Comparison of ENCODE assay signal across 11 cellular contexts in the genomic region with DNA sequence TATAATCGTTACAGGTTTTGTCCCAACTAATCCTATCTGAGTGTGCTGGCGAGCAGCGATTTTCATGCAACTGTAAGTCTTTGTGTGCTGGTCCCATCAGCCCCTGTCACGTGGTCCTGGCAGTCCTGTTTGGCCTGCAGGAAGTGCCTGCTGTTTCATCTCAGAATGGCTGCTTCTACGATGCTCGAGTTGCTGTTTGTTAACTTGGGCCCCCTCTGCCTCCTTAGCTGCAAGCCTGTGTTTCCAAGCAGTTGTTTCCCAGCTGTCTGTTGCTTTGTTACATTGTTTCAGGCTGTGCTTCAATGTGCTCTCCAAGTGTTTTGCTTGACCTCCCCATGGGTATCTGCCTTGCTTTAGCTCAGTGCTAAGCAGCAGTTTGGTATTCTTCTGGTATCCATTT. TPM values are rescaled to one million over a fixed set of nuclear protein-coding genes. Genes with fewer than 3 reads are reported as not detected.
DNase-seq lines count a peak whose midpoint lies in the region.
"Had no signal": no experiment of that assay in that cellular context is flagged by ENCODE, and none has a peak within 500 bp of the region (broad histone marks: within the 10 kb centered on the region; RNA-seq: fewer than 3 reads in every experiment).

No MANE protein-coding gene starts in this region.

- no peaks in the 10 kb centered on the region for H3K79me2 ChIP-seq in GM23248 (ENCODE audit: insufficient read depth)

- WGBS in GM23248 (ENCODE audit: low coverage in 1 of 2, low lambda C conversion rate in 2 of 2, missing lambda C conversion rate in 2 of 2), 2 experiments: 16 to 18% methylated on average over 6 of the region's 6 CpGs

- H3K9me2 ChIP-seq in GM23248 (ENCODE audit: insufficient read depth): no peaks in the 10 kb centered on the region

- H3K9me3 ChIP-seq in GM23248 (ENCODE audit: low read depth): no peaks in the 10 kb centered on the region

- no peak overlapping the region for H3K4me3 ChIP-seq in GM23248
- no peak overlapping the region for H3K4me3 ChIP-seq in rectal smooth muscle tissue (ENCODE audit: low read length)

- H3K4me2 ChIP-seq in GM23248 (ENCODE audit: unreplicated experiment): no peak overlapping the region

- DNase-seq in GM23248 (peak; percentile 17), caudate nucleus (lab: John Stamatoyannopoulos, UW) (peak in 56 of 61 donors; percentile 16 to 84 (median 60)), iPS-NIHi11 (ENCODE audit: low spot score) (peak; percentile 65), NCI-H2081 treated with DMSO at 0.1 percent for 48 hours (lab: John Stamatoyannopoulos, UW) (no peak), NCI-H1092 (lab: John Stamatoyannopoulos, UW) (no peak), GM19238 (ENCODE audit: insufficient read length, low spot score) (no peak), T-helper 1 cell (no peak)
- DNase-seq: HCEC 1CT; NCI-H446 treated with DMSO at 0.1 percent for 48 hours; stimulated activated CD4-positive, alpha-beta T cell treated with anti-CD3 and anti-CD28 coated beads, Interleukin-1b, Interleukin-23, amount 100 ng/mL, for 48 hours had no signal

- H3K36me3 ChIP-seq in GM23248 (ENCODE audit: low read depth): no peaks in the 10 kb centered on the region
- no peaks in the 10 kb centered on the region for H3K36me3 ChIP-seq in rectal smooth muscle tissue (ENCODE audit: control insufficient read depth, insufficient read depth, low read length)

- H3K9ac ChIP-seq in GM23248 (no peak overlapping the region), rectal smooth muscle tissue (ENCODE audit: low read length) (peak overlapping the region; percentile 16)

- H4K20me1 ChIP-seq in GM23248 (ENCODE audit: insufficient read depth): no peaks in the 10 kb centered on the region

- H3F3A ChIP-seq in GM23248 (ENCODE audit: insufficient read depth): no peaks in the 10 kb centered on the region

- in situ Hi-C loops in GM23248 (cut with MboI): no loop called here

- H3K27me3 ChIP-seq in GM23248 (replicated peaks; ENCODE audit: insufficient read depth) (no peaks in the 10 kb centered on the region), rectal smooth muscle tissue (ENCODE audit: control insufficient read depth, insufficient read depth, low read length) (no peaks in the 10 kb centered on the region)

- no peak overlapping the region for H3K27ac ChIP-seq in GM23248
- peak overlapping the region; percentile 48 for H3K27ac ChIP-seq in caudate nucleus (ENCODE audit: low read depth, low read length)
- H3K27ac ChIP-seq in rectal smooth muscle tissue (ENCODE audit: low read depth, low read length): peak overlapping the region; percentile 70

- H3K4me1 ChIP-seq in GM23248 (ENCODE audit: insufficient read depth): peaks cover 3% of the 10 kb centered on the region; the same call in 1 of the 2 replicates
- H3K4me1 ChIP-seq in rectal smooth muscle tissue (ENCODE audit: control insufficient read depth, insufficient read depth, low read length): peaks cover 36% of the 10 kb centered on the region

- H2AFZ ChIP-seq in GM23248: peak overlapping the region; percentile 56

RNA-seq across cellular contexts. Expression of gene TMTC2, which starts 21.8 kb away (rescaled TPM):
- total RNA-seq in GM23248 (2014; rRNA removed; shearing (Covaris generic)): 3.5 and 5.6 TPM in 2 replicates
- polyA plus RNA-seq in GM23248 (2016; fragmentation: Nextera tagmentation; extraction: Ambion mirVana): 0.36 and 0.58 TPM in 2 replicates

Comparison
In these comparisons a context has a peak if more than half of its experiments do, and no peak if none do; other contexts are left out.
1. DNase-seq: peak in GM23248 (single experiment), caudate nucleus (56 of 61) and iPS-NIHi11 (single experiment); none in NCI-H2081 treated with DMSO at 0.1 percent for 48 hours (single experiment), NCI-H1092 (single experiment), GM19238 (single experiment) and T-helper 1 cell (0 of 5).